ENCODE assay signal across 26 cellular contexts in the genomic region with DNA sequence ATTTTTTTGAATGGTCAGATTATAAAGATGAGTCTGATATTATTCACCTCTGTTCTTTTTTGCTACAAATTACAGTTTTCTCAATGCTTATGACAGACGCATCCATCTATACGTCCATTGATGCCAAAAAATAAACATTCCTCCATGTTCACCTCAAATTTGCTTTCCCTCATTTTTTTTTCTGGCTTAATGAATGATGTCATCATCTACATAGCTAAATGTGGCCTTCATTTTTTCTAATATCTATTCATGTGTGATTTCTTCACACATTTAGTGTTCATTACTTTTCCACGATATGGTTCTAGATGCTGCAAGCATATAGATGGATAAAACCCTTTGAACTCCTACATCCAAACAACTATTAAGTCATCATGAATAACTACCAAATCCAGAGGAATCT.
"Had no signal": no experiment of that assay in that cellular context is flagged by ENCODE, and none has a peak within 500 bp of the region (broad histone marks: within the 10 kb centered on the region; RNA-seq: fewer than 3 reads in every experiment).

No MANE protein-coding gene starts in this region.

- H3K9ac ChIP-seq: SK-N-SH had no signal

- H3K9me3 ChIP-seq: SJSA1, SK-N-SH had no signal

- DNase-seq: activated CD4-positive, alpha-beta memory T cell treated with anti-CD3 and anti-CD28 coated beads for 36 hours; activated CD4-positive, alpha-beta T cell treated with anti-CD3 and anti-CD28 coated beads, Interleukin-2, amount 10 ng/mL, durations not matched to agents 7 days and 5 days; activated CD8-positive, alpha-beta memory T cell treated with anti-CD3 and anti-CD28 coated beads, Interleukin-2, amount 50 U/mL, for 4 hours; activated gamma-delta T cell treated with Interleukin-2 at 50 U/mL for 16 hours; activated naive CD4-positive, alpha-beta T cell treated with anti-CD3 and anti-CD28 coated beads, Interleukin-2, amount 10 ng/mL, durations not matched to agents 7 days and 5 days; activated naive CD8-positive, alpha-beta T cell treated with anti-CD3 and anti-CD28 coated beads, Interleukin-2, amount 50 U/mL, for 24 hours; activated T-cell treated with anti-CD3 and anti-CD28 coated beads for 4 hours; activated T-cell treated with anti-CD3 and anti-CD28 coated beads, Interleukin-2, amount 50 U/mL, for 4 hours; aorta; brain microvascular endothelial cell; central memory CD4-positive, alpha-beta T cell; Kasumi-1; MM.1S; NCI-H1092 treated with DMSO at 0.1 percent for 48 hours; NCI-H1417 treated with DMSO at 0.1 percent for 48 hours; NCI-H187 treated with DMSO at 0.1 percent for 48 hours; NCI-H2081 treated with DMSO at 0.1 percent for 48 hours; NCI-H2171; NCI-H510A; NCI-H526; NCI-H748 treated with DMSO at 0.1 percent for 48 hours; NK-92 treated with Interleukin-12 subunit alpha and Interleukin-12 subunit beta, amount 100 ng/mL, for 24 hours; PC-9; SHP77 treated with DMSO at 0.1 percent for 48 hours; SK-N-SH had no signal

- H2AFZ ChIP-seq: PC-9 had no signal

- H3K4me3 ChIP-seq: PC-9, SJSA1 had no signal

- ATAC-seq: activated naive CD8-positive, alpha-beta T cell treated with anti-CD3 and anti-CD28 coated beads, Interleukin-2, amount 50 U/mL, for 24 hours; activated T-cell treated with anti-CD3 and anti-CD28 coated beads, Interleukin-2, amount 50 U/mL, for 4 hours had no signal

- H3K36me3 ChIP-seq: brain microvascular endothelial cell, SJSA1 had no signal

- H3K27me3 ChIP-seq: brain microvascular endothelial cell, SJSA1 had no signal

- H3K27ac ChIP-seq: brain microvascular endothelial cell, PC-9, SJSA1 had no signal

- H3K4me2 ChIP-seq: PC-9, SK-N-SH had no signal

- H3K9me2 ChIP-seq: SK-N-SH had no signal
